Comparison of ENCODE assay signal across 1 cellular context in genomic region chr5:110536120-110537115, GRCh38.
TF ChIP-seq lines count a peak whose summit lies in the region.

No MANE protein-coding gene starts in this region.

TF ChIP-seq in WTC11, 78 proteins besides CTCF, POLR2A, EP300 and RAD21 (continued from another document and continues in another):
- TF ChIP-seq AFF4 (CRISPR knock-in tag; IDR thresholded peaks at IDR 0.05; ENCODE audit: borderline replicate concordance), result no peak
- TF ChIP-seq PRRX2 (CRISPR knock-in tag; IDR thresholded peaks at IDR 0.05), result 0 out of 2 replicates have a peak, but pooled peaks have one; percentile 37
- TF ChIP-seq FOXP1 (CRISPR knock-in tag; IDR thresholded peaks at IDR 0.05; ENCODE audit: borderline replicate concordance), result no peak
- no peak for TF ChIP-seq ATF6 (CRISPR knock-in tag; IDR thresholded peaks at IDR 0.05)
- no peak for TF ChIP-seq CREB1 (CRISPR knock-in tag; IDR thresholded peaks at IDR 0.05)
- TF ChIP-seq CDX4 (CRISPR knock-in tag; IDR thresholded peaks at IDR 0.05; ENCODE audit: borderline replicate concordance), result no peak
- peak; percentile 47; the same call in 1 of the 2 replicates for TF ChIP-seq SP1 (CRISPR knock-in tag; conservative IDR thresholded peaks at IDR 0.05)
- 0 out of 2 replicates have a peak, but pooled peaks have one; percentile 52 for TF ChIP-seq MAX (CRISPR knock-in tag; IDR thresholded peaks at IDR 0.05)
- TF ChIP-seq SOX15 (CRISPR knock-in tag; IDR thresholded peaks at IDR 0.05), result no peak
- TF ChIP-seq TEAD1 (CRISPR knock-in tag; IDR thresholded peaks at IDR 0.05), result peak; percentile 90
- TF ChIP-seq MXD4 (CRISPR knock-in tag; IDR thresholded peaks at IDR 0.05; ENCODE audit: borderline replicate concordance), result no peak
- no peak for TF ChIP-seq ZNF423 (CRISPR knock-in tag; IDR thresholded peaks at IDR 0.05)
- TF ChIP-seq NR3C1 (CRISPR knock-in tag; conservative IDR thresholded peaks at IDR 0.05; ENCODE audit: low read depth), result no peak
- no peak for TF ChIP-seq JUN (CRISPR knock-in tag; IDR thresholded peaks at IDR 0.05)
- no peak for TF ChIP-seq KAT7 (CRISPR knock-in tag; IDR thresholded peaks at IDR 0.05; ENCODE audit: borderline replicate concordance)
- no peak for TF ChIP-seq ZNF512 (CRISPR knock-in tag; IDR thresholded peaks at IDR 0.05; ENCODE audit: borderline replicate concordance)
- no peak for TF ChIP-seq ZMAT4 (CRISPR knock-in tag; IDR thresholded peaks at IDR 0.05)
- no peak for TF ChIP-seq PREB (CRISPR knock-in tag; IDR thresholded peaks at IDR 0.05; ENCODE audit: borderline replicate concordance)
- TF ChIP-seq EMX1 (CRISPR knock-in tag; IDR thresholded peaks at IDR 0.05), result no peak
- no peak for TF ChIP-seq ZNF281 (CRISPR knock-in tag; IDR thresholded peaks at IDR 0.05)
- no peak for TF ChIP-seq HMGA2 (CRISPR knock-in tag; IDR thresholded peaks at IDR 0.05)
- TF ChIP-seq USF2 (CRISPR knock-in tag; IDR thresholded peaks at IDR 0.05), result peak; percentile 45
- TF ChIP-seq ZNF396 (CRISPR knock-in tag; IDR thresholded peaks at IDR 0.05; ENCODE audit: borderline replicate concordance), result 0 out of 2 replicates have a peak, but pooled peaks have one; percentile 30
- 0 out of 2 replicates have a peak, but pooled peaks have one; percentile 23 for TF ChIP-seq FOXK1 (CRISPR knock-in tag; IDR thresholded peaks at IDR 0.05)
- peak; percentile 69; the same call in 1 of the 2 replicates for TF ChIP-seq ZNF532 (CRISPR knock-in tag; IDR thresholded peaks at IDR 0.05; ENCODE audit: borderline replicate concordance)
- TF ChIP-seq ZBTB43 (CRISPR knock-in tag; IDR thresholded peaks at IDR 0.05), result peak; percentile 95
- TF ChIP-seq ZNF138 (CRISPR knock-in tag; conservative IDR thresholded peaks at IDR 0.05), result no peak
- TF ChIP-seq ZNF219 (CRISPR knock-in tag; IDR thresholded peaks at IDR 0.05; ENCODE audit: borderline replicate concordance), result no peak
- 0 out of 2 replicates have a peak, but pooled peaks have one; percentile 78 for TF ChIP-seq AR (CRISPR knock-in tag; IDR thresholded peaks at IDR 0.05)
- peak; percentile 67; the same call in 1 of the 2 replicates for TF ChIP-seq TEAD4 (CRISPR knock-in tag; IDR thresholded peaks at IDR 0.05)
- no peak for TF ChIP-seq JAZF1 (CRISPR knock-in tag; IDR thresholded peaks at IDR 0.05)
- no peak for TF ChIP-seq SMAD3 (CRISPR knock-in tag; IDR thresholded peaks at IDR 0.05; ENCODE audit: borderline replicate concordance)
